Comparison of ENCODE assay signal across 7 cellular contexts in the genomic region with DNA sequence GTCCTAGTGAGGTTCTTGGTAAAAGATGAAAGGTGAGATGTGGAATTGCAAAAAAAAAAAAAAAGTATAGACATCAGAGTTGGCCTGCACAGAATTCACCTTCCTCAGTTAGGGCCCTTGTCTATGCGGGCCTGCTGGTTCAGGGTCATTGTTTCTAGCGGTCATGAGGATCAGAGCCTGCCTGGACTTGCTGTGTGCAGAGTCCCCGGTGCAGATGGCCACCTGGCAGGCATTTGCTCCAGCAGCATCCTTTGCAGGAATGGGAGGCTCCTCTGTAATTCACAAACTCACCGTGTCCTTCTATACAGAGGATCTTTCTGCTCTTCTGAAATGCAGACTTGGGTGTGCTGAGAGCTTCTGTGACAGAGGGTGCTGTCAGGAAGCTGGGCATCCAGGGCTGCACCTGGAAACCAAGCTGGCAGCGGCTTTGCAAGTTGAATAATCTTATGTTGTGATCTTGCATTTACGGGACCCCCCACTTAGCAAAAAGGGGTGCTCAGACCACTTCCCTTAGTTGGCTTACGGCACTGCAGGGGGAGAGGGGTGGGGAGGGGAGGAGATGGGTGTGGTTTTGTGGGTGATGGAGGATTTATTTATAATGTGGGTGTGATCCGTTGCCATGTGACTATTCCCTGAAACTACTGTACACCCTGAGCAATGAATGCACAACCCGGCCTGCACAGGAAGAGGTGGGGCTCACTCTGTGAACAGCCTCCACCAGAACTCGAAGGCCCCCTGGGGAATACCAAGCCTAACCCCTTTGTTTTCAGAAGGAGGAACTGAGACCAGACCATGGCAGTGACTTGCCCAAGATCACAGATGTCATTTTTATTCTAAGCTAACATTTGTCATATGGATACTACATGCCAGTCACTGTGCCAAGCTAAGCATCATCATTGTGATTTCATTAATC.
A peak's percentile ranks its signal among the peaks of the same experiment; 100 is the strongest.
DNase-seq lines count a peak whose midpoint lies in the region; ATAC-seq, FAIRE-seq and TF ChIP-seq lines count a peak whose summit lies in the region.

No MANE protein-coding gene starts in this region.

- DNase-seq in NCI-H748 treated with DMSO at 0.1 percent for 48 hours (lab: John Stamatoyannopoulos, UW) = peak; percentile 89
- peak; percentile 50 for DNase-seq in activated T-cell treated with anti-CD3 and anti-CD28 coated beads for 24 hours (ENCODE audit: low read depth)
- DNase-seq in small intestine = peak; percentile 54
- DNase-seq in progenitor cell of endocrine pancreas (ENCODE audit: low spot score, unreplicated experiment) = no peak
- DNase-seq in T1000 (lab: John Stamatoyannopoulos, UW) = no peak

- ATAC-seq in GM18909 (IDR thresholded peaks at IDR 0.05; ENCODE audit: poor library complexity, unreplicated experiment) (peak; percentile 96), HG02840 (IDR thresholded peaks at IDR 0.05; ENCODE audit: low FRiP score, unreplicated experiment) (peak; percentile 89)

- FAIRE-seq in small intestine (lab: Jason Lieb, UNC) = no peak

- no peaks in the 10 kb centered on the region for H3K27me3 ChIP-seq in small intestine (ENCODE audit: control insufficient read depth in 2 of 2, insufficient read depth in 2 of 2, low read length in 2 of 2)

- peaks cover 15% of the 10 kb centered on the region for H3K27me3 Mint-ChIP-seq in progenitor cell of endocrine pancreas

- no peaks in the 10 kb centered on the region for H3K4me1 ChIP-seq in small intestine (ENCODE audit: control insufficient read depth in 2 of 2, insufficient read depth in 1 of 2, low read depth in 1 of 2, low read length in 1 of 2)

- WGBS in small intestine, 3 donors = 24 to 33% (median 25%) methylated on average over 10 of the region's 10 CpGs

- H3K4me3 ChIP-seq in small intestine (ENCODE audit: low read depth in 1 of 2, low read length in 2 of 2) = no peak overlapping the region

- no peak for TF ChIP-seq CTCF in progenitor cell of endocrine pancreas (IDR thresholded peaks at IDR 0.05; ENCODE audit: unreplicated experiment)

- no peaks in the 10 kb centered on the region for H3K4me1 Mint-ChIP-seq in progenitor cell of endocrine pancreas (ENCODE audit: low read depth)

- H3K27ac ChIP-seq in small intestine (ENCODE audit: low read depth in 1 of 2, low read length in 1 of 2) = peak overlapping the region in 1 of 2 donors; percentile 41

- H3K36me3 Mint-ChIP-seq in progenitor cell of endocrine pancreas (ENCODE audit: insufficient read depth) = no peaks in the 10 kb centered on the region

- no peaks in the 10 kb centered on the region for H3K9me3 ChIP-seq in small intestine (ENCODE audit: control insufficient read depth, low read depth)

- H3K36me3 ChIP-seq in small intestine (ENCODE audit: control insufficient read depth in 2 of 2, insufficient read depth in 2 of 2, low read length in 2 of 2) = no peaks in the 10 kb centered on the region

- no peak overlapping the region for H3K4me3 Mint-ChIP-seq in progenitor cell of endocrine pancreas (ENCODE audit: low read depth)

- no peak overlapping the region for H3K27ac Mint-ChIP-seq in progenitor cell of endocrine pancreas

- no peaks in the 10 kb centered on the region for H3K9me3 Mint-ChIP-seq in progenitor cell of endocrine pancreas (ENCODE audit: low read depth)

Comparison
In these comparisons a context has a peak if more than half of its experiments do, and no peak if none do; other contexts are left out.
1. DNase-seq: peak in NCI-H748 treated with DMSO at 0.1 percent for 48 hours (single experiment), activated T-cell treated with anti-CD3 and anti-CD28 coated beads for 24 hours (single experiment) and small intestine (single experiment); none in progenitor cell of endocrine pancreas (single experiment) and T1000 (single experiment).